In the genomic region with DNA sequence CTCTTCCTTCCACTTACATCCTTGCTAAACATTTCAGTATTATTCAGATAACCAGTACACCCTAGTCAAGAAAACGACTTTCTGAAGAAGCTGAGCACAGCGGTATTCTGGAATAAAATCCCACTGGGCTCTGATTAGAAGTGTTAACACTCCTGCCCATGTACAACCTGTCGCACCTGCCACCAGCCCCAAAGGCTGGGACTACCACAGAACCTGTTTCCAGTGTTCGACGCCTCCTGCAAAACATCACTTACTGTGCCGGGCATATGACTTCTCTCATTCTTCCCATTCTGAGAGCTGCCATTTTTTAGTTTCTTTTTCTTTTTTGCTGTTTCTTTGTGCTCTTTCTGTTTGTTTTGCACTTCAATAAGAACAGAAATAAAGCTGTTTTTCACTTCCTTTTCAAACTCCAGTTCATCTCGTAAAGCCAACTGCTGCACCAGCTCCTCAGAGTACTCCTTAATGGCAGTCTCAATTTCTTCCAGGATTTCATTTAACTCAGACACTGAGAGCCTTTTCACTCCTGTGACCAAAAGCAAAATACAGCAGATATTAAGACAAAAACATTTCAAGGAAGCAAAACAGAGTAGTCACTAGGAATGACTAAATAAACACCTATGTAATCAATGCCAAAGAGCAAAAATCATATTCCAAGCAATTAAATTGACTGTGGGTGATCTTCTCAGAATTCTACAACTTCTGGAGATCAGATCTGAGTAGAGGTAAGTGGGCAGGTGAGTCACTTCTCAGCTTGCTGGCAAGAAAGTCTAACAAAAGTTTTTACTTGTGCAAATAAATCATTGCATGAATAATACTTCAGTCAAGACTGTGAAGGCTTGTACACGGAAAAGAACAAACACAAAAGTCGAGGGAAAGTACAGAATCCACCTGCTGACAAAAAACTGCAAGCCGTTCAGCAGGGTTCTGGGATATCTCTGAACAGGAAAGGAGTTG, we compare ENCODE assay signal across 1 cellular context.
TF ChIP-seq lines count a peak whose summit lies in the region.

No MANE protein-coding gene starts in this region.

TF ChIP-seq in HepG2, 621 proteins besides CTCF, POLR2A, EP300 and RAD21:
- no peak for TF ChIP-seq ZNF556 (CRISPR knock-in tag; IDR thresholded peaks at IDR 0.05; ENCODE audit: borderline replicate concordance)
- TF ChIP-seq FOSL2 (CRISPR knock-in tag; IDR thresholded peaks at IDR 0.05): peak; percentile 9; the same call in 1 of the 2 replicates
- TF ChIP-seq TEAD2 (CRISPR knock-in tag; IDR thresholded peaks at IDR 0.05): no peak
- no peak for TF ChIP-seq NFE2 (CRISPR knock-in tag; IDR thresholded peaks at IDR 0.05)
- no peak for TF ChIP-seq ZNF235 (CRISPR knock-in tag; IDR thresholded peaks at IDR 0.05; ENCODE audit: borderline replicate concordance)
